In genomic region chr7:125088555-125088954, GRCh38 we compare ENCODE assay signal across 32 cellular contexts.
"Had no signal": no experiment of that assay in that cellular context is flagged by ENCODE, and none has a peak within 500 bp of the region (broad histone marks: within the 10 kb centered on the region; RNA-seq: fewer than 3 reads in every experiment).

No MANE protein-coding gene starts in this region.

- H3K27me3 ChIP-seq: brain microvascular endothelial cell, cardiac muscle cell, colonic mucosa, esophagus muscularis mucosa, gastroesophageal sphincter, heart right ventricle, hepatocyte had no signal

- H3K36me3 Mint-ChIP-seq: activated naive CD8-positive, alpha-beta T cell had no signal

- H3K27me3 Mint-ChIP-seq: activated B cell treated with CpG ODN at 0.5 μM for 24 hours; activated CD8-positive, alpha-beta T cell treated with anti-CD3 and anti-CD28 coated beads for 36 hours; activated naive CD8-positive, alpha-beta T cell; activated T-helper 17 cell treated with anti-CD3 and anti-CD28 coated beads, Interleukin-2, amount 50 U/mL, for 72 hours had no signal

- H3K9me3 Mint-ChIP-seq: activated B cell treated with CpG ODN at 0.5 μM for 24 hours; activated CD8-positive, alpha-beta T cell treated with anti-CD3 and anti-CD28 coated beads for 36 hours; activated T-cell treated with anti-CD3 and anti-CD28 coated beads, Interleukin-2, amount 50 U/mL, for 4 hours; activated T-helper 17 cell treated with anti-CD3 and anti-CD28 coated beads, Interleukin-2, amount 50 U/mL, for 72 hours; T-helper 1 cell treated with Interleukin-12 subunit alpha and Interleukin-12 subunit beta and Interleukin-4 antibody, amounts not matched to agents 30 μg/mL and 1 μg/mL, for 36 hours; T-helper 2 cell treated with Interferon-gamma antibody and Interleukin-4, amounts not matched to agents 5 μg/mL and 100 μg/mL, for 36 hours had no signal

- H3K36me3 ChIP-seq: brain microvascular endothelial cell, cardiac muscle cell, colonic mucosa, esophagus muscularis mucosa, gastroesophageal sphincter, heart right ventricle, WERI-Rb-1 had no signal

- H3K27ac ChIP-seq: brain microvascular endothelial cell, cardiac muscle cell, colonic mucosa, esophagus muscularis mucosa, gastroesophageal sphincter, heart right ventricle, hepatocyte, WERI-Rb-1 had no signal

- DNase-seq: activated B cell treated with CpG ODN at 0.5 μM for 24 hours; activated CD4-positive, alpha-beta T cell treated with anti-CD3 and anti-CD28 coated beads for 48 hours; activated CD4-positive, alpha-beta T cell treated with anti-CD3 and anti-CD28 coated beads, Interleukin-2, amount 50 U/mL, for 1 hour; activated CD4-positive, alpha-beta T cell treated with anti-CD3 and anti-CD28 coated beads, Interleukin-2, amount 50 U/mL, for 48 hours; activated CD8-positive, alpha-beta memory T cell treated with anti-CD3 and anti-CD28 coated beads for 24 hours; activated CD8-positive, alpha-beta T cell treated with anti-CD3 and anti-CD28 coated beads for 36 hours; activated effector memory CD4-positive, alpha-beta T cell treated with Interleukin-2 at 50 U/mL for 16 hours; activated gamma-delta T cell treated with Interleukin-2 at 50 U/mL for 16 hours; activated naive CD4-positive, alpha-beta T cell treated with anti-CD3 and anti-CD28 coated beads, Interleukin-2, amount 50 U/mL, for 16 hours; activated naive CD4-positive, alpha-beta T cell treated with Interleukin-2 at 50 U/mL for 16 hours; activated T-cell treated with anti-CD3 and anti-CD28 coated beads, Interleukin-2, amount 50 U/mL, for 4 hours; amniotic stem cell; anterior cingulate cortex; brain microvascular endothelial cell; central memory CD4-positive, alpha-beta T cell; cerebellar nuclear complex; colonic mucosa; effector CD8-positive, alpha-beta T cell; erythroblast; foreskin melanocyte; heart right ventricle; T1000; WERI-Rb-1 had no signal

- H3K27ac Mint-ChIP-seq: activated B cell treated with CpG ODN at 0.5 μM for 24 hours; activated CD8-positive, alpha-beta T cell treated with anti-CD3 and anti-CD28 coated beads for 36 hours; activated naive CD8-positive, alpha-beta T cell; activated T-helper 17 cell treated with anti-CD3 and anti-CD28 coated beads, Interleukin-2, amount 50 U/mL, for 72 hours; T-helper 1 cell treated with Interleukin-12 subunit alpha and Interleukin-12 subunit beta and Interleukin-4 antibody, amounts not matched to agents 30 μg/mL and 1 μg/mL, for 36 hours; T-helper 2 cell treated with Interferon-gamma antibody and Interleukin-4, amounts not matched to agents 5 μg/mL and 100 μg/mL, for 36 hours had no signal

- H3K4me3 ChIP-seq: cardiac muscle cell, colonic mucosa, esophagus muscularis mucosa, gastroesophageal sphincter, heart right ventricle, hepatocyte had no signal

- H3K4me1 Mint-ChIP-seq: activated B cell treated with CpG ODN at 0.5 μM for 24 hours; activated T-helper 17 cell treated with anti-CD3 and anti-CD28 coated beads, Interleukin-2, amount 50 U/mL, for 72 hours had no signal

- ATAC-seq: activated CD4-positive, CD25-positive, alpha-beta regulatory T cell treated with anti-CD3 and anti-CD28 coated beads, Interleukin-2, amount 50 U/mL, for 24 hours; activated CD8-positive, alpha-beta T cell treated with anti-CD3 and anti-CD28 coated beads for 36 hours; activated T-cell treated with anti-CD3 and anti-CD28 coated beads, Interleukin-2, amount 50 U/mL, for 4 hours; activated T-helper 17 cell treated with anti-CD3 and anti-CD28 coated beads, Interleukin-2, amount 50 U/mL, for 72 hours; gastroesophageal sphincter; heart right ventricle had no signal

- H3K4me1 ChIP-seq: colonic mucosa, esophagus muscularis mucosa, gastroesophageal sphincter, heart right ventricle had no signal

- H3K9me3 ChIP-seq: colonic mucosa, esophagus muscularis mucosa, gastroesophageal sphincter, heart right ventricle had no signal

- H3K4me3 Mint-ChIP-seq: activated B cell treated with CpG ODN at 0.5 μM for 24 hours; activated CD8-positive, alpha-beta T cell treated with anti-CD3 and anti-CD28 coated beads for 36 hours; activated naive CD8-positive, alpha-beta T cell; activated T-cell treated with anti-CD3 and anti-CD28 coated beads, Interleukin-2, amount 50 U/mL, for 4 hours; activated T-helper 17 cell treated with anti-CD3 and anti-CD28 coated beads, Interleukin-2, amount 50 U/mL, for 72 hours; T-helper 1 cell treated with Interleukin-12 subunit alpha and Interleukin-12 subunit beta and Interleukin-4 antibody, amounts not matched to agents 30 μg/mL and 1 μg/mL, for 36 hours; T-helper 2 cell treated with Interferon-gamma antibody and Interleukin-4, amounts not matched to agents 5 μg/mL and 100 μg/mL, for 36 hours had no signal
